In genomic region chr14:79417961-79418360, GRCh38 we compare ENCODE assay signal across 24 cellular contexts.
DNase-seq lines count a peak whose midpoint lies in the region; ATAC-seq, FAIRE-seq and TF ChIP-seq lines count a peak whose summit lies in the region.
"Had no signal": no experiment of that assay in that cellular context is flagged by ENCODE, and none has a peak within 500 bp of the region (broad histone marks: within the 10 kb centered on the region; RNA-seq: fewer than 3 reads in every experiment).

No MANE protein-coding gene starts in this region.

- intact Hi-C loops in psoas muscle (cut with DNase I), result loop anchor here in 1 of 2 donors (5.0 kb wide), 1 partner anchor 141 kb away; no protein-coding TSS in a partner anchor
- intact Hi-C loops in activated CD8-positive, alpha-beta T cell treated with anti-CD3 and anti-CD28 coated beads for 36 hours (cut with micrococcal nuclease), result no loop called here

- DNase-seq in DMS79 treated with DMSO at 0.1 percent for 48 hours (lab: John Stamatoyannopoulos, UW), result peak; percentile 62
- no peak for DNase-seq in DMS79 (lab: John Stamatoyannopoulos, UW)
- DNase-seq in NCI-H2081 treated with DMSO at 0.1 percent for 48 hours (lab: John Stamatoyannopoulos, UW), result peak; percentile 14
- peak; percentile 45 for DNase-seq in bronchial epithelial cell (ENCODE audit: low read depth)
- no peak for DNase-seq in psoas muscle
- no peak for DNase-seq in H7
- no peak for DNase-seq in activated CD8-positive, alpha-beta T cell treated with anti-CD3 and anti-CD28 coated beads for 36 hours
- no peak for DNase-seq in H4 (ENCODE audit: low spot score)
- DNase-seq: 8988T; Calu3; CD4-positive, alpha-beta memory T cell; DMS53; H9; KG1; NCI-H1092; NCI-H1436 treated with DMSO at 0.1 percent for 48 hours; NCI-H2029 treated with DMSO at 0.1 percent for 48 hours; NCI-H526 treated with DMSO at 0.1 percent for 48 hours; NK-92 treated with Interleukin-12 subunit alpha and Interleukin-12 subunit beta, amount 100 ng/mL, for 24 hours; SIG-M5; SK-N-SH had no signal

- POLR2A ChIA-PET in activated CD8-positive, alpha-beta T cell treated with anti-CD3 and anti-CD28 coated beads for 36 hours (lab: Charles Lee), result no interaction called here

- no peaks in the 10 kb centered on the region for H3K36me3 Mint-ChIP-seq in activated CD8-positive, alpha-beta T cell treated with anti-CD3 and anti-CD28 coated beads for 36 hours (ENCODE audit: low read depth)
- H3K36me3 Mint-ChIP-seq: CD4-positive, alpha-beta memory T cell had no signal

- FAIRE-seq in bronchial epithelial cell (lab: Jason Lieb, UNC), result no peak
- FAIRE-seq: GM12891 had no signal

- no peaks in the 10 kb centered on the region for H3K27me3 Mint-ChIP-seq in activated CD8-positive, alpha-beta T cell treated with anti-CD3 and anti-CD28 coated beads for 36 hours
- H3K27me3 Mint-ChIP-seq: CD4-positive, alpha-beta memory T cell had no signal

- no peak overlapping the region for H3K4me3 ChIP-seq in bronchial epithelial cell (ENCODE audit: low read depth, low read length)
- H3K4me3 ChIP-seq in psoas muscle, result no peak overlapping the region
- H3K4me3 ChIP-seq in H7 (ENCODE audit: insufficient read depth, low read depth, low read length), result no peak overlapping the region
- H3K4me3 ChIP-seq: BLaER1 treated with 17β-estradiol and CSF1 and Interleukin-3, amounts not matched to agents 10 nM and 100 nM had no signal

- H3K4me1 ChIP-seq in psoas muscle, result peaks cover 10% of the 10 kb centered on the region
- H3K4me1 ChIP-seq: BLaER1 treated with 17β-estradiol and CSF1 and Interleukin-3, amounts not matched to agents 10 nM and 100 nM had no signal

- H3K27ac ChIP-seq in psoas muscle, result peak overlapping the region; percentile 78
- H3K27ac ChIP-seq: BLaER1 treated with 17β-estradiol and CSF1 and Interleukin-3, amounts not matched to agents 10 nM and 100 nM; RWPE1 had no signal

- ATAC-seq in psoas muscle, result no peak
- ATAC-seq in activated CD8-positive, alpha-beta T cell treated with anti-CD3 and anti-CD28 coated beads for 36 hours, result no peak

- H3K36me3 ChIP-seq in bronchial epithelial cell (ENCODE audit: control insufficient read depth, insufficient read depth, low read length), result no peaks in the 10 kb centered on the region
- no peaks in the 10 kb centered on the region for H3K36me3 ChIP-seq in psoas muscle (ENCODE audit: insufficient read depth in 1 of 2, low read depth in 1 of 2)
- H3K36me3 ChIP-seq in H7 (replicated peaks; ENCODE audit: control insufficient read depth, insufficient read depth, low read length), result no peaks in the 10 kb centered on the region
- H3K36me3 ChIP-seq: BLaER1 treated with 17β-estradiol and CSF1 and Interleukin-3, amounts not matched to agents 10 nM and 100 nM had no signal

- H3K9me3 Mint-ChIP-seq in activated CD8-positive, alpha-beta T cell treated with anti-CD3 and anti-CD28 coated beads for 36 hours, result no peaks in the 10 kb centered on the region
- H3K9me3 Mint-ChIP-seq: H9 had no signal

- no peaks in the 10 kb centered on the region for H3K9me3 ChIP-seq in psoas muscle
- H3K9me3 ChIP-seq: BLaER1 treated with 17β-estradiol and CSF1 and Interleukin-3, amounts not matched to agents 10 nM and 100 nM; SK-N-SH had no signal

- no peak overlapping the region for H3K4me3 Mint-ChIP-seq in activated CD8-positive, alpha-beta T cell treated with anti-CD3 and anti-CD28 coated beads for 36 hours
- H3K4me3 Mint-ChIP-seq: CD4-positive, alpha-beta memory T cell; H9 had no signal

- CTCF ChIA-PET in activated CD8-positive, alpha-beta T cell treated with anti-CD3 and anti-CD28 coated beads for 36 hours (lab: Charles Lee), result no interaction called here

- TF ChIP-seq CTCF in bronchial epithelial cell (IDR thresholded peaks at IDR 0.05; ENCODE audit: insufficient read depth, low read length, severe bottlenecking) (no peak), psoas muscle (IDR thresholded peaks at IDR 0.05) (no peak)
- TF ChIP-seq CTCF in activated CD8-positive, alpha-beta T cell treated with anti-CD3 and anti-CD28 coated beads for 36 hours (IDR thresholded peaks at IDR 0.05), result no peak

- 28 to 36% (median 30%) methylated on average over 2 of the region's 2 CpGs for WGBS in psoas muscle, 3 donors

- H3K27me3 ChIP-seq in bronchial epithelial cell (ENCODE audit: control insufficient read depth, insufficient read depth, low read length) (no peaks in the 10 kb centered on the region), psoas muscle (ENCODE audit: insufficient read depth in 3 of 3, low read length in 2 of 3) (no peaks in the 10 kb centered on the region), H7 (ENCODE audit: control insufficient read depth, insufficient read depth, low read length) (no peaks in the 10 kb centered on the region)
- H3K27me3 ChIP-seq: BLaER1 treated with 17β-estradiol and CSF1 and Interleukin-3, amounts not matched to agents 10 nM and 100 nM had no signal

- H3K27ac Mint-ChIP-seq in activated CD8-positive, alpha-beta T cell treated with anti-CD3 and anti-CD28 coated beads for 36 hours, result no peak overlapping the region
- H3K27ac Mint-ChIP-seq: CD4-positive, alpha-beta memory T cell; H9 had no signal

- no peaks in the 10 kb centered on the region for H3K4me1 Mint-ChIP-seq in activated CD8-positive, alpha-beta T cell treated with anti-CD3 and anti-CD28 coated beads for 36 hours (ENCODE audit: low read depth)
- H3K4me1 Mint-ChIP-seq: CD4-positive, alpha-beta memory T cell had no signal

Comparison
In these comparisons a context has a peak if more than half of its experiments do, and no peak if none do; other contexts are left out.
1. DNase-seq: peak in DMS79 treated with DMSO at 0.1 percent for 48 hours (single experiment), NCI-H2081 treated with DMSO at 0.1 percent for 48 hours (single experiment) and bronchial epithelial cell (single experiment); none in DMS79 (single experiment), psoas muscle (0 of 2), H7 (single experiment), activated CD8-positive, alpha-beta T cell treated with anti-CD3 and anti-CD28 coated beads for 36 hours (single experiment) and H4 (single experiment).